ENCODE assay signal across 1 cellular context in genomic region chr10:5576780-5577472, GRCh38.
TF ChIP-seq lines count a peak whose summit lies in the region.

No MANE protein-coding gene starts in this region.

TF ChIP-seq in IMR-90, 13 proteins besides CTCF, POLR2A, EP300 and RAD21 (continued from another document):
- TF ChIP-seq USF2 (IDR thresholded peaks at IDR 0.05; ENCODE audit: low read depth, low read length): no peak
- no peak for TF ChIP-seq SMC3 (IDR thresholded peaks at IDR 0.05; ENCODE audit: low read depth, low read length)
- TF ChIP-seq BHLHE40 (IDR thresholded peaks at IDR 0.05; ENCODE audit: low read depth, low read length): no peak
- no peak for TF ChIP-seq RCOR1 (IDR thresholded peaks at IDR 0.05; ENCODE audit: insufficient replicate concordance, low read length)
- TF ChIP-seq CHD1 (IDR thresholded peaks at IDR 0.05; ENCODE audit: low read depth, low read length): no peak
- no peak for TF ChIP-seq CEBPB (IDR thresholded peaks at IDR 0.05; ENCODE audit: low read depth, low read length)
- TF ChIP-seq ELK1 (IDR thresholded peaks at IDR 0.05; ENCODE audit: borderline replicate concordance, low read depth, low read length): no peak
- TF ChIP-seq RFX5 (IDR thresholded peaks at IDR 0.05; ENCODE audit: low read depth, low read length): no peak
- no peak for TF ChIP-seq NFE2L2 (IDR thresholded peaks at IDR 0.05; ENCODE audit: low read depth, low read length)
